Comparison of ENCODE assay signal across 9 cellular contexts in the genomic region with DNA sequence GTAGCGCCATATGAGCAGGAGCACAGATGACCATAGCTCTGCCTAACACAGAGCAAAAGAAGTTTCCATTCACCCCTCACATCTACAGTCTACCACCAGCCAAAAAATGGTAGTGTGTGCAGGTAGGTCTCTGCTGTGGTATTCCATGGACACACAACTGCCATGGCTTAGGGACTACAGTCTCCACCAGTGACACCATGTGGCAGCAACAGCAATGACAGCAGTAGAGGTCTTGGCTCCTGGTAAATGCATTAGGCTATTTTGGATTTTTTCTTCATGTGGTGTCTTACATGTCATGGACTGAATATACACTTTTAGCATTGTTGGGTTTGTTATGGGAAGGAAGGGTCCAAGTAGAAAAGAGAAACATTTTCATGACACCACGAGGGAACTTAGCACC.
DNase-seq lines count a peak whose midpoint lies in the region; ATAC-seq, FAIRE-seq and TF ChIP-seq lines count a peak whose summit lies in the region.
"Had no signal": no experiment of that assay in that cellular context is flagged by ENCODE, and none has a peak within 500 bp of the region (broad histone marks: within the 10 kb centered on the region; RNA-seq: fewer than 3 reads in every experiment).

No MANE protein-coding gene starts in this region.

- H3K27me3 ChIP-seq in endothelial cell of umbilical vein (ENCODE audit: control insufficient read depth in 2 of 2, insufficient read depth in 2 of 2, low read length in 2 of 2), result no peaks in the 10 kb centered on the region
- H3K27me3 ChIP-seq in CD8-positive, alpha-beta T cell (ENCODE audit: insufficient read depth, low read length), result no peaks in the 10 kb centered on the region
- H3K27me3 ChIP-seq: neutrophil had no signal

- FAIRE-seq in A549 (lab: Jason Lieb, UNC) (peak; percentile 36), HTR-8/SVneo (lab: Jason Lieb, UNC) (peak; percentile 82), endothelial cell of umbilical vein (lab: Jason Lieb, UNC) (peak; percentile 62)

- no peak overlapping the region for H2AFZ ChIP-seq in endothelial cell of umbilical vein (ENCODE audit: low read depth, low read length)

- H3K9me3 Mint-ChIP-seq in CD8-positive, alpha-beta T cell, result no peaks in the 10 kb centered on the region

- no peaks in the 10 kb centered on the region; the same call in 2 of the 3 replicates for H3K4me1 ChIP-seq in A549
- peaks cover 17% of the 10 kb centered on the region for H3K4me1 ChIP-seq in endothelial cell of umbilical vein (ENCODE audit: control insufficient read depth, extremely low read depth, insufficient read depth, low read length)
- H3K4me1 ChIP-seq in CD8-positive, alpha-beta T cell (ENCODE audit: insufficient read depth, low read length), result no peaks in the 10 kb centered on the region

- no peaks in the 10 kb centered on the region for H3K9me1 ChIP-seq in endothelial cell of umbilical vein (replicated peaks; ENCODE audit: control insufficient read depth, extremely low read depth, insufficient read depth, low read length)

- TF ChIP-seq CTCF in A549 (IDR thresholded peaks at IDR 0.05), result no peak
- TF ChIP-seq CTCF in endothelial cell of umbilical vein (IDR thresholded peaks at IDR 0.05; ENCODE audit: extremely low read depth in 1 of 2, insufficient read depth in 1 of 2, low read depth in 1 of 2, low read length in 2 of 2), result peak; percentile 23 to 40
- no peak for TF ChIP-seq CTCF in CD8-positive, alpha-beta T cell (IDR thresholded peaks at IDR 0.05)

- DNase-seq in A549 (ENCODE audit: low read depth in 1 of 2, low spot score in 1 of 2), result peak; percentile 2 to 36
- no peak for DNase-seq in HTR-8/SVneo (ENCODE audit: insufficient read length, low spot score)
- DNase-seq in endothelial cell of umbilical vein (ENCODE audit: low read depth, low spot score), result peak; percentile 7
- no peak for DNase-seq in CD8-positive, alpha-beta T cell
- no peak for DNase-seq in NCI-H2029 treated with DMSO at 0.1 percent for 48 hours (lab: John Stamatoyannopoulos, UW)
- no peak for DNase-seq in NCI-H345 (lab: John Stamatoyannopoulos, UW)
- DNase-seq in GM19240 (ENCODE audit: insufficient read length, low spot score), result no peak

- POLR2A ChIA-PET in A549 (lab: Yijun Ruan, JAX), result no interaction called here
- POLR2A ChIA-PET in endothelial cell of umbilical vein (lab: Charles Lee), result no interaction called here
- POLR2A ChIA-PET in CD8-positive, alpha-beta T cell (lab: Charles Lee), result no interaction called here

- H3K9me3 ChIP-seq in A549, result no peaks in the 10 kb centered on the region
- no peaks in the 10 kb centered on the region for H3K9me3 ChIP-seq in endothelial cell of umbilical vein (replicated peaks; ENCODE audit: control insufficient read depth, insufficient read depth, low read length)
- no peaks in the 10 kb centered on the region for H3K9me3 ChIP-seq in CD8-positive, alpha-beta T cell (ENCODE audit: low read length)
- H3K9me3 ChIP-seq: neutrophil had no signal

- no TSS peak for BruUV-seq in endothelial cell of umbilical vein (replicated peaks; lab: Mats Ljungman, UMichigan)

- peak in 1 of 2 experiments; percentile 38; a peak in 2 of 5 replicates for TF ChIP-seq RAD21 in A549 (conservative IDR thresholded peaks at IDR 0.05 in 1 of 2, IDR thresholded peaks at IDR 0.05 in 1 of 2)

- H3K27ac Mint-ChIP-seq in CD8-positive, alpha-beta T cell, result no peak overlapping the region

- dilution Hi-C loops in endothelial cell of umbilical vein (cut with MboI; ENCODE audit: extremely low pct_ligation_motif_present, low sequenced_read_pairs), result no loop called here

- no peaks in the 10 kb centered on the region for H3K36me3 ChIP-seq in endothelial cell of umbilical vein (ENCODE audit: control insufficient read depth in 2 of 2, extremely low read depth in 1 of 2, insufficient read depth in 2 of 2, low read length in 2 of 2)
- no peaks in the 10 kb centered on the region for H3K36me3 ChIP-seq in CD8-positive, alpha-beta T cell (ENCODE audit: insufficient read depth, low read length)
- H3K36me3 ChIP-seq: neutrophil had no signal

- H3K4me3 ChIP-seq in A549, result no peak overlapping the region
- H3K4me3 ChIP-seq in endothelial cell of umbilical vein (replicated peaks in 1 of 3; ENCODE audit: insufficient read depth in 1 of 3, low read depth in 1 of 3, low read length in 3 of 3), result no peak overlapping the region
- no peak overlapping the region for H3K4me3 ChIP-seq in CD8-positive, alpha-beta T cell (ENCODE audit: low read depth, low read length)

- H3K27me3 Mint-ChIP-seq in CD8-positive, alpha-beta T cell (ENCODE audit: low read depth), result no peaks in the 10 kb centered on the region

- H3K27ac ChIP-seq in A549, result no peak overlapping the region
- H3K27ac ChIP-seq in endothelial cell of umbilical vein (ENCODE audit: insufficient read depth, low read depth, low read length), result no peak overlapping the region
- H3K27ac ChIP-seq in CD8-positive, alpha-beta T cell (ENCODE audit: low read depth, low read length), result no peak overlapping the region
- H3K27ac ChIP-seq: neutrophil had no signal

- no peaks in the 10 kb centered on the region for H3K79me2 ChIP-seq in endothelial cell of umbilical vein (ENCODE audit: control insufficient read depth, insufficient read depth, low read length)

- CTCF ChIA-PET in A549 (lab: Yijun Ruan, JAX) (no interaction called here), endothelial cell of umbilical vein (lab: Charles Lee) (no interaction called here)
- CTCF ChIA-PET in CD8-positive, alpha-beta T cell (lab: Charles Lee), result no interaction called here

- intact Hi-C loops in endothelial cell of umbilical vein (cut with micrococcal nuclease), result loop anchor here (1.0 to 5.0 kb wide), 4 partner anchors 105 to 776 kb away; no protein-coding TSS in a partner anchor
- intact Hi-C loops in CD8-positive, alpha-beta T cell (cut with DNase I, micrococcal nuclease), result no loop called here

- no peak overlapping the region for H3K9ac ChIP-seq in endothelial cell of umbilical vein (replicated peaks; ENCODE audit: extremely low read depth, insufficient read depth, low read length)

- H3K4me1 Mint-ChIP-seq in CD8-positive, alpha-beta T cell (ENCODE audit: low read depth), result no peaks in the 10 kb centered on the region

- WGBS in A549 (ENCODE audit: missing lambda C conversion rate), result 42% methylated on average over 2 of the region's 2 CpGs

- TF ChIP-seq EP300 in A549 (IDR thresholded peaks at IDR 0.05), result no peak

- H3K4me2 ChIP-seq in A549 (no peak overlapping the region), endothelial cell of umbilical vein (ENCODE audit: insufficient read depth, low read length) (no peak overlapping the region)

- no peak for TF ChIP-seq POLR2A in A549 (IDR thresholded peaks at IDR 0.05; ENCODE audit: low read length)
- no peak for TF ChIP-seq POLR2A in endothelial cell of umbilical vein (IDR thresholded peaks at IDR 0.05; ENCODE audit: low read depth, low read length)

- H4K20me1 ChIP-seq in endothelial cell of umbilical vein (replicated peaks; ENCODE audit: control insufficient read depth, extremely low read depth, insufficient read depth, low read length), result no peaks in the 10 kb centered on the region

- ATAC-seq in A549, result peak; percentile 24 to 70; a peak in 4 of 6 replicates
- ATAC-seq in GM19023 (IDR thresholded peaks at IDR 0.05; ENCODE audit: unreplicated experiment), result peak; percentile 55
- no peak for ATAC-seq in CD8-positive, alpha-beta T cell

- H3K4me3 Mint-ChIP-seq in CD8-positive, alpha-beta T cell, result no peak overlapping the region

- H3K36me3 Mint-ChIP-seq in CD8-positive, alpha-beta T cell, result no peaks in the 10 kb centered on the region

TF ChIP-seq in A549, 52 proteins besides CTCF, POLR2A, EP300 and RAD21:
- TF ChIP-seq KDM5A (IDR thresholded peaks at IDR 0.05), result no peak
- 0 out of 3 replicates have a peak, but pooled peaks have one; percentile 8 for TF ChIP-seq SMC3 (IDR thresholded peaks at IDR 0.05)

TF ChIP-seq in endothelial cell of umbilical vein, 7 proteins besides CTCF, POLR2A, EP300 and RAD21:
- TF ChIP-seq, protein P1, sequence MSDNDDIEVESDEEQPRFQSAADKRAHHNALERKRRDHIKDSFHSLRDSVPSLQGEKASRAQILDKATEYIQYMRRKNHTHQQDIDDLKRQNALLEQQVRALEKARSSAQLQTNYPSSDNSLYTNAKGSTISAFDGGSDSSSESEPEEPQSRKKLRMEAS (IDR thresholded peaks at IDR 0.05; ENCODE audit: insufficient read depth, insufficient read length), result no peak
- TF ChIP-seq POLR2AphosphoS5 (IDR thresholded peaks at IDR 0.05; ENCODE audit: insufficient read depth, low read depth, low read length) (no peak), MYC (IDR thresholded peaks at IDR 0.05; ENCODE audit: low read depth, low read length) (no peak), JUN (IDR thresholded peaks at IDR 0.05; ENCODE audit: borderline replicate concordance, insufficient read depth, insufficient read length, low read depth) (no peak)

Comparison
In these comparisons a context has a peak if more than half of its experiments do, and no peak if none do; other contexts are left out.
1. DNase-seq: peak in A549 (2 of 2) and endothelial cell of umbilical vein (single experiment); none in HTR-8/SVneo (single experiment), CD8-positive, alpha-beta T cell (0 of 7), NCI-H2029 treated with DMSO at 0.1 percent for 48 hours (single experiment), NCI-H345 (single experiment) and GM19240 (single experiment).
2. CTCF ChIP-seq: peak in endothelial cell of umbilical vein (2 of 2); none in A549 (single experiment) and CD8-positive, alpha-beta T cell (single experiment).